1 cellular context compared by ENCODE assay signal in the genomic region with DNA sequence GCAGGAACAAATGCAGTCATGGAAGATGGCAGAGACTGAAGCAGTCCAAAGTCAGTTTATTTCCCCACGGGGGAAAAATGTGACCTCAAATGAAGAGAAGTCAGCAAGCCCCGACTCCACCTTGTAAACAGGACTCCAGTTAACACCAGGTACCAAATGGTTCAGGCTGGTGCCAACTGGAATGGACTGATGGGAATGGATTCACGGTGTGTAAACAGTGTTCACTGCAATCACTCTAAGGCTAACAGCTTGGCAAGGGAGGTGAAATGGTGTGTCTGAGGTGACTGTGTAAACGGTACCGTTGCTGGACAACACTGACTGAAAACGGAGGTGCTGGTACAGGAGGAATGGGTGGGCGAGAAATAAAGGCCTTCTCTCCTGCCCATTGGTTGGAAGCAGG.
A peak's percentile ranks its signal among the peaks of the same experiment; 100 is the strongest.
TF ChIP-seq lines count a peak whose summit lies in the region.

No MANE protein-coding gene starts in this region.

TF ChIP-seq in HepG2, 621 proteins besides CTCF, POLR2A, EP300 and RAD21:
- no peak for TF ChIP-seq FOXA1 (IDR thresholded peaks at IDR 0.05)
- TF ChIP-seq FOXA1 (CRISPR knock-in tag; IDR thresholded peaks at IDR 0.05), result peak; percentile 62; the same call in 1 of the 2 replicates
- TF ChIP-seq, protein P1, sequence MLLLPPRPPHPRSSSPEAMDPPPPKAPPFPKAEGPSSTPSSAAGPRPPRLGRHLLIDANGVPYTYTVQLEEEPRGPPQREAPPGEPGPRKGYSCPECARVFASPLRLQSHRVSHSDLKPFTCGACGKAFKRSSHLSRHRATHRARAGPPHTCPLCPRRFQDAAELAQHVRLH (CRISPR knock-in tag; IDR thresholded peaks at IDR 0.05; ENCODE audit: borderline replicate concordance, low read depth), result no peak
- TF ChIP-seq, protein P2, sequence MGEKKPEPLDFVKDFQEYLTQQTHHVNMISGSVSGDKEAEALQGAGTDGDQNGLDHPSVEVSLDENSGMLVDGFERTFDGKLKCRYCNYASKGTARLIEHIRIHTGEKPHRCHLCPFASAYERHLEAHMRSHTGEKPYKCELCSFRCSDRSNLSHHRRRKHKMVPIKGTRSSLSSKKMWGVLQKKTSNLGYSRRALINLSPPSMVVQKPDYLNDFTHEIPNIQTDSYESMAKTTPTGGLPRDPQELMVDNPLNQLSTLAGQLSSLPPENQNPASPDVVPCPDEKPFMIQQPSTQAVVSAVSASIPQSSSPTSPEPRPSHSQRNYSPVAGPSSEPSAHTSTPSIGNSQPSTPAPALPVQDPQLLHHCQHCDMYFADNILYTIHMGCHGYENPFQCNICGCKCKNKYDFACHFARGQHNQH (CRISPR knock-in tag; IDR thresholded peaks at IDR 0.05), result no peak
- TF ChIP-seq, protein P3, sequence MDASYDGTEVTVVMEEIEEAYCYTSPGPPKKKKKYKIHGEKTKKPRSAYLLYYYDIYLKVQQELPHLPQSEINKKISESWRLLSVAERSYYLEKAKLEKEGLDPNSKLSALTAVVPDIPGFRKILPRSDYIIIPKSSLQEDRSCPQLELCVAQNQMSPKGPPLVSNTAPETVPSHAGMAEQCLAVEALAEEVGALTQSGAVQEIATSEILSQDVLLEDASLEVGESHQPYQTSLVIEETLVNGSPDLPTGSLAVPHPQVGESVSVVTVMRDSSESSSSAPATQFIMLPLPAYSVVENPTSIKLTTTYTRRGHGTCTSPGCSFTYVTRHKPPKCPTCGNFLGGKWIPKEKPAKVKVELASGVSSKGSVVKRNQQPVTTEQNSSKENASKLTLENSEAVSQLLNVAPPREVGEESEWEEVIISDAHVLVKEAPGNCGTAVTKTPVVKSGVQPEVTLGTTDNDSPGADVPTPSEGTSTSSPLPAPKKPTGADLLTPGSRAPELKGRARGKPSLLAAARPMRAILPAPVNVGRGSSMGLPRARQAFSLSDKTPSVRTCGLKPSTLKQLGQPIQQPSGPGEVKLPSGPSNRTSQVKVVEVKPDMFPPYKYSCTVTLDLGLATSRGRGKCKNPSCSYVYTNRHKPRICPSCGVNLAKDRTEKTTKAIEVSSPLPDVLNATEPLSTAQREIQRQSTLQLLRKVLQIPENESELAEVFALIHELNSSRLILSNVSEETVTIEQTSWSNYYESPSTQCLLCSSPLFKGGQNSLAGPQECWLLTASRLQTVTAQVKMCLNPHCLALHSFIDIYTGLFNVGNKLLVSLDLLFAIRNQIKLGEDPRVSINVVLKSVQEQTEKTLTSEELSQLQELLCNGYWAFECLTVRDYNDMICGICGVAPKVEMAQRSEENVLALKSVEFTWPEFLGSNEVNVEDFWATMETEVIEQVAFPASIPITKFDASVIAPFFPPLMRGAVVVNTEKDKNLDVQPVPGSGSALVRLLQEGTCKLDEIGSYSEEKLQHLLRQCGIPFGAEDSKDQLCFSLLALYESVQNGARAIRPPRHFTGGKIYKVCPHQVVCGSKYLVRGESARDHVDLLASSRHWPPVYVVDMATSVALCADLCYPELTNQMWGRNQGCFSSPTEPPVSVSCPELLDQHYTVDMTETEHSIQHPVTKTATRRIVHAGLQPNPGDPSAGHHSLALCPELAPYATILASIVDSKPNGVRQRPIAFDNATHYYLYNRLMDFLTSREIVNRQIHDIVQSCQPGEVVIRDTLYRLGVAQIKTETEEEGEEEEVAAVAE (CRISPR knock-in tag; IDR thresholded peaks at IDR 0.05; ENCODE audit: borderline replicate concordance), result no peak
- TF ChIP-seq POLR2AphosphoS5 (IDR thresholded peaks at IDR 0.05; ENCODE audit: low read depth, low read length), result peak; percentile 41
- no peak for TF ChIP-seq HMG20A (CRISPR knock-in tag; IDR thresholded peaks at IDR 0.05; ENCODE audit: borderline replicate concordance)
- TF ChIP-seq TBP (CRISPR knock-in tag; IDR thresholded peaks at IDR 0.05), result no peak
- 0 out of 2 replicates have a peak, but pooled peaks have one; percentile 20 for TF ChIP-seq ZC3H4 (CRISPR knock-in tag; IDR thresholded peaks at IDR 0.05; ENCODE audit: borderline replicate concordance)
- TF ChIP-seq CEBPG (CRISPR knock-in tag; IDR thresholded peaks at IDR 0.05), result no peak
- TF ChIP-seq, protein P4, sequence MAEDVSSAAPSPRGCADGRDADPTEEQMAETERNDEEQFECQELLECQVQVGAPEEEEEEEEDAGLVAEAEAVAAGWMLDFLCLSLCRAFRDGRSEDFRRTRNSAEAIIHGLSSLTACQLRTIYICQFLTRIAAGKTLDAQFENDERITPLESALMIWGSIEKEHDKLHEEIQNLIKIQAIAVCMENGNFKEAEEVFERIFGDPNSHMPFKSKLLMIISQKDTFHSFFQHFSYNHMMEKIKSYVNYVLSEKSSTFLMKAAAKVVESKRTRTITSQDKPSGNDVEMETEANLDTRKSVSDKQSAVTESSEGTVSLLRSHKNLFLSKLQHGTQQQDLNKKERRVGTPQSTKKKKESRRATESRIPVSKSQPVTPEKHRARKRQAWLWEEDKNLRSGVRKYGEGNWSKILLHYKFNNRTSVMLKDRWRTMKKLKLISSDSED (CRISPR knock-in tag; IDR thresholded peaks at IDR 0.05), result no peak
- no peak for TF ChIP-seq SRSF4 (IDR thresholded peaks at IDR 0.05; ENCODE audit: low read depth, low read length, poor library complexity, severe bottlenecking)
- 0 out of 2 replicates have a peak, but pooled peaks have one; percentile 24 for TF ChIP-seq TBX3 (IDR thresholded peaks at IDR 0.05; ENCODE audit: borderline replicate concordance)
- TF ChIP-seq RBM22 (optimal IDR thresholded peaks at IDR 0.05; ENCODE audit: low read length), result peak; percentile 75
- TF ChIP-seq FOXA3 (CRISPR knock-in tag; IDR thresholded peaks at IDR 0.05), result peak; percentile 43; the same call in 1 of the 2 replicates
- TF ChIP-seq, protein P5, sequence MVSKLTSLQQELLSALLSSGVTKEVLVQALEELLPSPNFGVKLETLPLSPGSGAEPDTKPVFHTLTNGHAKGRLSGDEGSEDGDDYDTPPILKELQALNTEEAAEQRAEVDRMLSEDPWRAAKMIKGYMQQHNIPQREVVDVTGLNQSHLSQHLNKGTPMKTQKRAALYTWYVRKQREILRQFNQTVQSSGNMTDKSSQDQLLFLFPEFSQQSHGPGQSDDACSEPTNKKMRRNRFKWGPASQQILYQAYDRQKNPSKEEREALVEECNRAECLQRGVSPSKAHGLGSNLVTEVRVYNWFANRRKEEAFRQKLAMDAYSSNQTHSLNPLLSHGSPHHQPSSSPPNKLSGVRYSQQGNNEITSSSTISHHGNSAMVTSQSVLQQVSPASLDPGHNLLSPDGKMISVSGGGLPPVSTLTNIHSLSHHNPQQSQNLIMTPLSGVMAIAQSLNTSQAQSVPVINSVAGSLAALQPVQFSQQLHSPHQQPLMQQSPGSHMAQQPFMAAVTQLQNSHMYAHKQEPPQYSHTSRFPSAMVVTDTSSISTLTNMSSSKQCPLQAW (CRISPR knock-in tag; IDR thresholded peaks at IDR 0.05), result no peak
- TF ChIP-seq, protein P6, sequence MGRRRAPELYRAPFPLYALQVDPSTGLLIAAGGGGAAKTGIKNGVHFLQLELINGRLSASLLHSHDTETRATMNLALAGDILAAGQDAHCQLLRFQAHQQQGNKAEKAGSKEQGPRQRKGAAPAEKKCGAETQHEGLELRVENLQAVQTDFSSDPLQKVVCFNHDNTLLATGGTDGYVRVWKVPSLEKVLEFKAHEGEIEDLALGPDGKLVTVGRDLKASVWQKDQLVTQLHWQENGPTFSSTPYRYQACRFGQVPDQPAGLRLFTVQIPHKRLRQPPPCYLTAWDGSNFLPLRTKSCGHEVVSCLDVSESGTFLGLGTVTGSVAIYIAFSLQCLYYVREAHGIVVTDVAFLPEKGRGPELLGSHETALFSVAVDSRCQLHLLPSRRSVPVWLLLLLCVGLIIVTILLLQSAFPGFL (CRISPR knock-in tag; IDR thresholded peaks at IDR 0.05), result no peak
- TF ChIP-seq, protein P7, sequence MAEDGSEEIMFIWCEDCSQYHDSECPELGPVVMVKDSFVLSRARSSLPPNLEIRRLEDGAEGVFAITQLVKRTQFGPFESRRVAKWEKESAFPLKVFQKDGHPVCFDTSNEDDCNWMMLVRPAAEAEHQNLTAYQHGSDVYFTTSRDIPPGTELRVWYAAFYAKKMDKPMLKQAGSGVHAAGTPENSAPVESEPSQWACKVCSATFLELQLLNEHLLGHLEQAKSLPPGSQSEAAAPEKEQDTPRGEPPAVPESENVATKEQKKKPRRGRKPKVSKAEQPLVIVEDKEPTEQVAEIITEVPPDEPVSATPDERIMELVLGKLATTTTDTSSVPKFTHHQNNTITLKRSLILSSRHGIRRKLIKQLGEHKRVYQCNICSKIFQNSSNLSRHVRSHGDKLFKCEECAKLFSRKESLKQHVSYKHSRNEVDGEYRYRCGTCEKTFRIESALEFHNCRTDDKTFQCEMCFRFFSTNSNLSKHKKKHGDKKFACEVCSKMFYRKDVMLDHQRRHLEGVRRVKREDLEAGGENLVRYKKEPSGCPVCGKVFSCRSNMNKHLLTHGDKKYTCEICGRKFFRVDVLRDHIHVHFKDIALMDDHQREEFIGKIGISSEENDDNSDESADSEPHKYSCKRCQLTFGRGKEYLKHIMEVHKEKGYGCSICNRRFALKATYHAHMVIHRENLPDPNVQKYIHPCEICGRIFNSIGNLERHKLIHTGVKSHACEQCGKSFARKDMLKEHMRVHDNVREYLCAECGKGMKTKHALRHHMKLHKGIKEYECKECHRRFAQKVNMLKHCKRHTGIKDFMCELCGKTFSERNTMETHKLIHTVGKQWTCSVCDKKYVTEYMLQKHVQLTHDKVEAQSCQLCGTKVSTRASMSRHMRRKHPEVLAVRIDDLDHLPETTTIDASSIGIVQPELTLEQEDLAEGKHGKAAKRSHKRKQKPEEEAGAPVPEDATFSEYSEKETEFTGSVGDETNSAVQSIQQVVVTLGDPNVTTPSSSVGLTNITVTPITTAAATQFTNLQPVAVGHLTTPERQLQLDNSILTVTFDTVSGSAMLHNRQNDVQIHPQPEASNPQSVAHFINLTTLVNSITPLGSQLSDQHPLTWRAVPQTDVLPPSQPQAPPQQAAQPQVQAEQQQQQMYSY (CRISPR knock-in tag; IDR thresholded peaks at IDR 0.05), result peak; percentile 92
- TF ChIP-seq SETDB1 (CRISPR knock-in tag; IDR thresholded peaks at IDR 0.05; ENCODE audit: borderline replicate concordance), result no peak
- TF ChIP-seq SP5 (CRISPR knock-in tag; IDR thresholded peaks at IDR 0.05; ENCODE audit: borderline replicate concordance, low read depth), result no peak
- TF ChIP-seq ZC3H13 (CRISPR knock-in tag; IDR thresholded peaks at IDR 0.05), result peak; percentile 83
- TF ChIP-seq, protein P8, sequence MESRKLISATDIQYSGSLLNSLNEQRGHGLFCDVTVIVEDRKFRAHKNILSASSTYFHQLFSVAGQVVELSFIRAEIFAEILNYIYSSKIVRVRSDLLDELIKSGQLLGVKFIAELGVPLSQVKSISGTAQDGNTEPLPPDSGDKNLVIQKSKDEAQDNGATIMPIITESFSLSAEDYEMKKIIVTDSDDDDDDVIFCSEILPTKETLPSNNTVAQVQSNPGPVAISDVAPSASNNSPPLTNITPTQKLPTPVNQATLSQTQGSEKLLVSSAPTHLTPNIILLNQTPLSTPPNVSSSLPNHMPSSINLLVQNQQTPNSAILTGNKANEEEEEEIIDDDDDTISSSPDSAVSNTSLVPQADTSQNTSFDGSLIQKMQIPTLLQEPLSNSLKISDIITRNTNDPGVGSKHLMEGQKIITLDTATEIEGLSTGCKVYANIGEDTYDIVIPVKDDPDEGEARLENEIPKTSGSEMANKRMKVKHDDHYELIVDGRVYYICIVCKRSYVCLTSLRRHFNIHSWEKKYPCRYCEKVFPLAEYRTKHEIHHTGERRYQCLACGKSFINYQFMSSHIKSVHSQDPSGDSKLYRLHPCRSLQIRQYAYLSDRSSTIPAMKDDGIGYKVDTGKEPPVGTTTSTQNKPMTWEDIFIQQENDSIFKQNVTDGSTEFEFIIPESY (CRISPR knock-in tag; IDR thresholded peaks at IDR 0.05), result peak; percentile 59; the same call in 1 of the 2 replicates
